18 cellular contexts compared by ENCODE assay signal in genomic region chr20:3190681-3191111, GRCh38.
"Had no signal": no experiment of that assay in that cellular context is flagged by ENCODE, and none has a peak within 500 bp of the region (broad histone marks: within the 10 kb centered on the region; RNA-seq: fewer than 3 reads in every experiment).

No MANE protein-coding gene starts in this region.

- H3K27me3 Mint-ChIP-seq: activated CD4-positive, alpha-beta T cell treated with anti-CD3 and anti-CD28 coated beads for 36 hours; activated naive CD4-positive, alpha-beta T cell treated with anti-CD3 and anti-CD28 coated beads, Interleukin-2, amount 50 U/mL, for 24 hours; memory B cell had no signal

- FAIRE-seq: islet of Langerhans had no signal

- H3K9me3 Mint-ChIP-seq: activated naive CD4-positive, alpha-beta T cell treated with anti-CD3 and anti-CD28 coated beads, Interleukin-2, amount 50 U/mL, for 24 hours; activated T-helper 2 cell treated with anti-CD3 and anti-CD28 coated beads, Interferon-gamma antibody, Interleukin-2, Interleukin-4, amounts not matched to agents 10 μg/mL and 5 μg/mL and 100 μg/mL, durations not matched to agents 14 hours and 24 hours and 36 hours; brain; memory B cell; nephron had no signal

- H3K4me3 Mint-ChIP-seq: activated CD4-positive, alpha-beta T cell treated with anti-CD3 and anti-CD28 coated beads for 36 hours; activated CD8-positive, alpha-beta T cell treated with anti-CD3 and anti-CD28 coated beads, Interleukin-2, amount 10 ng/mL, durations not matched to agents 7 days and 5 days; activated naive CD4-positive, alpha-beta T cell treated with anti-CD3 and anti-CD28 coated beads, Interleukin-2, amount 50 U/mL, for 24 hours; brain; memory B cell; nephron had no signal

- H3K4me1 Mint-ChIP-seq: brain, nephron had no signal

- H3K27ac ChIP-seq: esophagus squamous epithelium, left lung, psoas muscle, right lobe of liver, stomach had no signal

- H3K9me3 ChIP-seq: esophagus squamous epithelium, left lung, psoas muscle, right lobe of liver, stomach had no signal

- H3K27ac Mint-ChIP-seq: activated T-helper 2 cell treated with anti-CD3 and anti-CD28 coated beads, Interferon-gamma antibody, Interleukin-2, Interleukin-4, amounts not matched to agents 10 μg/mL and 5 μg/mL and 100 μg/mL, durations not matched to agents 14 hours and 24 hours and 36 hours; memory B cell; nephron had no signal

- H3K4me1 ChIP-seq: esophagus squamous epithelium, left lung, psoas muscle, right lobe of liver, stomach had no signal

- H3K4me3 ChIP-seq: esophagus squamous epithelium, left lung, psoas muscle, right lobe of liver, stomach had no signal

- DNase-seq: activated CD4-positive, alpha-beta T cell treated with anti-CD3 and anti-CD28 coated beads for 36 hours; activated CD8-positive, alpha-beta T cell treated with anti-CD3 and anti-CD28 coated beads, Interleukin-2, amount 10 ng/mL, durations not matched to agents 7 days and 5 days; amniotic stem cell; cerebellar nuclear complex; esophagus squamous epithelium; foreskin fibroblast; head of caudate nucleus; stomach; T-helper 9 cell had no signal

- ATAC-seq: activated CD4-positive, alpha-beta T cell treated with anti-CD3 and anti-CD28 coated beads for 36 hours; activated CD8-positive, alpha-beta T cell treated with anti-CD3 and anti-CD28 coated beads, Interleukin-2, amount 10 ng/mL, durations not matched to agents 7 days and 5 days; left lung had no signal
